ENCODE assay signal across 19 cellular contexts in genomic region chr17:4766705-4767104, GRCh38. TPM values are rescaled to one million over a fixed set of nuclear protein-coding genes. Genes with fewer than 3 reads are reported as not detected.
"Had no signal": no experiment of that assay in that cellular context is flagged by ENCODE, and none has a peak within 500 bp of the region (broad histone marks: within the 10 kb centered on the region; RNA-seq: fewer than 3 reads in every experiment).

No MANE protein-coding gene starts in this region.

- ATAC-seq: activated CD4-positive, CD25-positive, alpha-beta regulatory T cell treated with anti-CD3 and anti-CD28 coated beads, Interleukin-2, amount 50 U/mL, for 24 hours; activated CD8-positive, alpha-beta memory T cell treated with anti-CD3 and anti-CD28 coated beads, Interleukin-2, amount 10 ng/mL, durations not matched to agents 7 days and 5 days; T-cell had no signal

- H3K4me3 ChIP-seq: gastroesophageal sphincter, hepatocyte, skin epidermis had no signal

- H3K27me3 ChIP-seq: hepatocyte had no signal

- DNase-seq: activated CD4-positive, alpha-beta T cell treated with anti-CD3 and anti-CD28 coated beads, Interleukin-2, amount 50 U/mL, for 48 hours; activated CD8-positive, alpha-beta memory T cell treated with anti-CD3 and anti-CD28 coated beads, Interleukin-2, amount 10 ng/mL, durations not matched to agents 7 days and 5 days; activated naive CD4-positive, alpha-beta T cell treated with anti-CD3 and anti-CD28 coated beads, Interleukin-2, amount 10 ng/mL, durations not matched to agents 7 days and 5 days; activated T-cell treated with anti-CD3 and anti-CD28 coated beads, Interleukin-2, amount 50 U/mL, for 1 hour; islet precursor cell; stimulated activated CD4-positive, alpha-beta T cell treated with anti-CD3 and anti-CD28 coated beads, Interleukin-4, amount 100 ng/mL, for 24 hours; stimulated activated naive CD4-positive, alpha-beta T cell treated with Interleukin-2 at 50 U/mL for 16 hours; T-cell; T-helper 9 cell had no signal

- H3K4me3 Mint-ChIP-seq: activated CD8-positive, alpha-beta memory T cell treated with anti-CD3 and anti-CD28 coated beads, Interleukin-2, amount 10 ng/mL, durations not matched to agents 7 days and 5 days; activated naive CD4-positive, alpha-beta T cell treated with anti-CD3 and anti-CD28 coated beads, Interleukin-2, amount 10 ng/mL, durations not matched to agents 7 days and 5 days; T-cell had no signal

- H3K9ac ChIP-seq: parathyroid adenoma had no signal

- H3K36me3 ChIP-seq: gastroesophageal sphincter had no signal

- H3K27ac ChIP-seq: hepatocyte, parathyroid adenoma had no signal

- H3K9me3 ChIP-seq: gastroesophageal sphincter had no signal

- H3K36me3 Mint-ChIP-seq: activated CD8-positive, alpha-beta memory T cell treated with anti-CD3 and anti-CD28 coated beads, Interleukin-2, amount 10 ng/mL, durations not matched to agents 7 days and 5 days; activated naive CD4-positive, alpha-beta T cell treated with anti-CD3 and anti-CD28 coated beads, Interleukin-2, amount 10 ng/mL, durations not matched to agents 7 days and 5 days; T-cell had no signal

- H3K27ac Mint-ChIP-seq: activated CD8-positive, alpha-beta memory T cell treated with anti-CD3 and anti-CD28 coated beads, Interleukin-2, amount 10 ng/mL, durations not matched to agents 7 days and 5 days; activated naive CD4-positive, alpha-beta T cell treated with anti-CD3 and anti-CD28 coated beads, Interleukin-2, amount 10 ng/mL, durations not matched to agents 7 days and 5 days; activated T-helper 2 cell treated with anti-CD3 and anti-CD28 coated beads, Interferon-gamma antibody, Interleukin-2, Interleukin-4, amounts not matched to agents 10 μg/mL and 5 μg/mL and 100 μg/mL, durations not matched to agents 14 hours and 24 hours and 36 hours; T-cell had no signal

- H3K9me3 Mint-ChIP-seq: activated naive CD4-positive, alpha-beta T cell treated with anti-CD3 and anti-CD28 coated beads, Interleukin-2, amount 10 ng/mL, durations not matched to agents 7 days and 5 days; activated T-helper 2 cell treated with anti-CD3 and anti-CD28 coated beads, Interferon-gamma antibody, Interleukin-2, Interleukin-4, amounts not matched to agents 10 μg/mL and 5 μg/mL and 100 μg/mL, durations not matched to agents 14 hours and 24 hours and 36 hours; T-cell had no signal

- H3K4me1 ChIP-seq: gastroesophageal sphincter had no signal

RNA-seq across cellular contexts. Expression of gene TM4SF5, which starts 5.0 kb away (rescaled TPM):
- total RNA-seq: activated CD8-positive, alpha-beta memory T cell treated with anti-CD3 and anti-CD28 coated beads, Interleukin-2, amount 10 ng/mL, durations not matched to agents 7 days and 5 days; activated T-helper 2 cell treated with anti-CD3 and anti-CD28 coated beads, Interferon-gamma antibody, Interleukin-2, Interleukin-4, amounts not matched to agents 10 μg/mL and 5 μg/mL and 100 μg/mL, durations not matched to agents 14 hours and 24 hours and 36 hours; astrocyte; gastroesophageal sphincter; lower leg skin; myocyte; renal cortical epithelial cell; T-cell had no signal

RNA-seq across cellular contexts. Expression of gene VMO1, which starts 19.5 kb away (rescaled TPM):
- total RNA-seq: myocyte, renal cortical epithelial cell had no signal

RNA-seq across cellular contexts. Expression of gene GLTPD2, which starts 22.1 kb away (rescaled TPM):
- total RNA-seq: activated CD8-positive, alpha-beta memory T cell treated with anti-CD3 and anti-CD28 coated beads, Interleukin-2, amount 10 ng/mL, durations not matched to agents 7 days and 5 days; activated T-helper 2 cell treated with anti-CD3 and anti-CD28 coated beads, Interferon-gamma antibody, Interleukin-2, Interleukin-4, amounts not matched to agents 10 μg/mL and 5 μg/mL and 100 μg/mL, durations not matched to agents 14 hours and 24 hours and 36 hours; astrocyte; gastroesophageal sphincter; myocyte; renal cortical epithelial cell; T-cell had no signal

RNA-seq across cellular contexts. Expression of gene ZMYND15, which starts 27.1 kb away (rescaled TPM):
- total RNA-seq: activated T-helper 2 cell treated with anti-CD3 and anti-CD28 coated beads, Interferon-gamma antibody, Interleukin-2, Interleukin-4, amounts not matched to agents 10 μg/mL and 5 μg/mL and 100 μg/mL, durations not matched to agents 14 hours and 24 hours and 36 hours had no signal
